In the genomic region with DNA sequence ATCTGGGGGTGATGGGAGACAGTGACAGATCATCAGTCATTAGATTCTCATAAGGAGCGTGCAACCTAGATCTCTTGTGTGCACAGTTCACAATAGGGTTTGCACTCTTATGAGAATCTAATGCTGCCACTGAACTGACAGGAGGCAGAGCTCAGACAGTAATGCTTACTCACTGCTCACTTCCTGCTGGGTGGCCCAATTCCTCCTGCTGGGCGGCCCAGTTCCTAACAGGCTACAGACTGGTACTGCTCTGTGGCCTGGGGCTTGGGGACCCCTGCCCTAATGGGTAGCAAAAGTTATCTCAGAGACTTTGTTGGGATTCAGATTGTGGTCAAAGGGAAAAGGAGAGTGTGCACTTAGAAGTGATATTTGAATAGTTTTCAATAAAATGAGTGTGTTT, we compare ENCODE assay signal across 19 cellular contexts.
"Had no signal": no experiment of that assay in that cellular context is flagged by ENCODE, and none has a peak within 500 bp of the region (broad histone marks: within the 10 kb centered on the region; RNA-seq: fewer than 3 reads in every experiment).

No MANE protein-coding gene starts in this region.

- H3K4me1 Mint-ChIP-seq: activated naive CD4-positive, alpha-beta T cell treated with anti-CD3 and anti-CD28 coated beads, Interleukin-2, amount 10 ng/mL, durations not matched to agents 7 days and 5 days; activated T-helper 17 cell treated with anti-CD3 and anti-CD28 coated beads, Interleukin-2, amount 50 U/mL, for 72 hours; nephron; stimulated activated naive B cell treated with anti-CD40 and anti-IgM and Interleukin-4, amounts not matched to agents 10 μg/mL and 1 μg/mL and 100 μg/mL, for 72 hours had no signal

- H3K27me3 Mint-ChIP-seq: activated naive CD4-positive, alpha-beta T cell treated with anti-CD3 and anti-CD28 coated beads, Interleukin-2, amount 10 ng/mL, durations not matched to agents 7 days and 5 days had no signal

- H3K4me1 ChIP-seq: body of pancreas, psoas muscle, right lobe of liver had no signal

- H3K4me3 ChIP-seq: body of pancreas, mucosa of descending colon, psoas muscle, right lobe of liver, tibial nerve had no signal

- H3K4me3 Mint-ChIP-seq: activated CD4-positive, alpha-beta memory T cell treated with anti-CD3 and anti-CD28 coated beads for 36 hours; activated naive CD4-positive, alpha-beta T cell treated with anti-CD3 and anti-CD28 coated beads, Interleukin-2, amount 10 ng/mL, durations not matched to agents 7 days and 5 days; activated T-helper 17 cell treated with anti-CD3 and anti-CD28 coated beads, Interleukin-2, amount 50 U/mL, for 72 hours; nephron; stimulated activated naive B cell treated with anti-CD40 and anti-IgM and Interleukin-4, amounts not matched to agents 10 μg/mL and 1 μg/mL and 100 μg/mL, for 72 hours; T-helper 1 cell treated with Interleukin-12 subunit alpha and Interleukin-12 subunit beta and Interleukin-4 antibody, amounts not matched to agents 30 μg/mL and 1 μg/mL, for 36 hours had no signal

- H3K9me3 ChIP-seq: body of pancreas, mucosa of descending colon, psoas muscle, right lobe of liver had no signal

- H3K27me3 ChIP-seq: body of pancreas, right lobe of liver, tibial nerve had no signal

- DNase-seq: activated CD4-positive, alpha-beta memory T cell treated with anti-CD3 and anti-CD28 coated beads for 36 hours; activated naive CD4-positive, alpha-beta T cell treated with anti-CD3 and anti-CD28 coated beads, Interleukin-2, amount 10 ng/mL, durations not matched to agents 7 days and 5 days; amniotic stem cell; body of pancreas; central memory CD4-positive, alpha-beta T cell; cortex of kidney; effector CD8-positive, alpha-beta T cell; glutamatergic neuron; left cardiac atrium; mucosa of descending colon; psoas muscle; right lobe of liver; stimulated activated CD4-positive, alpha-beta T cell treated with anti-CD3 and anti-CD28 coated beads, Interleukin-1b, Interleukin-23, amount 100 ng/mL, for 48 hours; stimulated activated naive B cell treated with anti-CD40 and anti-IgM and Interleukin-4, amounts not matched to agents 10 μg/mL and 1 μg/mL and 100 μg/mL, for 72 hours had no signal

- H3K27ac ChIP-seq: body of pancreas, psoas muscle, right lobe of liver, tibial nerve had no signal

- H3K36me3 ChIP-seq: right lobe of liver, tibial nerve had no signal

- H3K36me3 Mint-ChIP-seq: activated naive CD4-positive, alpha-beta T cell treated with anti-CD3 and anti-CD28 coated beads, Interleukin-2, amount 10 ng/mL, durations not matched to agents 7 days and 5 days had no signal

- H3K9me3 Mint-ChIP-seq: activated naive CD4-positive, alpha-beta T cell treated with anti-CD3 and anti-CD28 coated beads, Interleukin-2, amount 10 ng/mL, durations not matched to agents 7 days and 5 days; activated T-helper 17 cell treated with anti-CD3 and anti-CD28 coated beads, Interleukin-2, amount 50 U/mL, for 72 hours had no signal

- ATAC-seq: activated T-helper 17 cell treated with anti-CD3 and anti-CD28 coated beads, Interleukin-2, amount 50 U/mL, for 72 hours; body of pancreas; left cardiac atrium; mucosa of descending colon; psoas muscle; right lobe of liver; SK-N-SH treated with all-trans-retinoic acid at 6 μM for 48 hours; stimulated activated naive B cell treated with anti-CD40 and anti-IgM and Interleukin-4, amounts not matched to agents 10 μg/mL and 1 μg/mL and 100 μg/mL, for 72 hours had no signal

- H3K27ac Mint-ChIP-seq: activated CD4-positive, alpha-beta memory T cell treated with anti-CD3 and anti-CD28 coated beads for 36 hours; activated naive CD4-positive, alpha-beta T cell treated with anti-CD3 and anti-CD28 coated beads, Interleukin-2, amount 10 ng/mL, durations not matched to agents 7 days and 5 days; activated T-helper 17 cell treated with anti-CD3 and anti-CD28 coated beads, Interleukin-2, amount 50 U/mL, for 72 hours; nephron; stimulated activated naive B cell treated with anti-CD40 and anti-IgM and Interleukin-4, amounts not matched to agents 10 μg/mL and 1 μg/mL and 100 μg/mL, for 72 hours; T-helper 1 cell treated with Interleukin-12 subunit alpha and Interleukin-12 subunit beta and Interleukin-4 antibody, amounts not matched to agents 30 μg/mL and 1 μg/mL, for 36 hours had no signal
